Comparison of ENCODE assay signal across 32 cellular contexts in the genomic region with DNA sequence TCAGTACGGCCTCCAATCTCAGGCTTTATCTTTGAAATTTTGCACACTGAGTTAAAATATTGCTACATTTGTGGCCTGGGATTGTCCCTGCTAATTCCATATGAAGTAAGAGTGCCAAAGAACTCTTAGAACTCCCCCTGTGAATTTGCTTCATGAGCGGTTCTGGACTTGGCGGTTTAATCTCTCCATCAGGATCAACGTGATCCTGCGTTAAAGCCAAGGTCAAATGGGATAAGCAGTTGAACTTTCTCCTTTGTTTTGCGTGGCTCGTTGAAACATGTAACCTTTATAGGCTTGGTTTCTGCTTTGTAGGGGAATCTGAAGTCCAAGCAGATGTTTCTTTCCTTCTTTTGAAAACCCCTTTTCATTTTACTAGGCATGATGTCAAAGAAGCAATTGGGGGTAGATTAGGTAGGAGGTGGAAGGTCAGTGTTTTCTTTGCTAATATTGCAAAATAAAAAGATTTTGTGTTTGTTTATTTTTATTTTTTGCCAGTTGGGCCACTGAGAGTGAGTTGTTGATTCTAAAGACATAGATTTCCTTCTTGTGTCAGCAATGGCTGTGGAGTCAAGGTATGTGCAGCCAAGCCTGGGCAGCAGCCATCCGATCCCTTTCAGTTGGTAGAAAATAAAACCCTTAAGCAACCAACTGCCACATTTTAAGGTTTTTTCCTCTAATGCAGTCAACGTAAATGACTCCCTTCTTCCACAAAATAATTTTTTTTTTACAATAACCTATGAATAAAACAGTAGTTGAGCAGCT.
"Had no signal": no experiment of that assay in that cellular context is flagged by ENCODE, and none has a peak within 500 bp of the region (broad histone marks: within the 10 kb centered on the region; RNA-seq: fewer than 3 reads in every experiment).

No MANE protein-coding gene starts in this region.

- H3K4me3 ChIP-seq: prostate gland, spleen, suprapubic skin, transverse colon had no signal

- H3K27ac ChIP-seq: brain microvascular endothelial cell, neutrophil, prostate gland, spleen, suprapubic skin, transverse colon, VCaP had no signal

- DNase-seq: activated CD4-positive, alpha-beta T cell treated with anti-CD3 and anti-CD28 coated beads for 4 hours; activated CD4-positive, alpha-beta T cell treated with anti-CD3 and anti-CD28 coated beads, Interleukin-2, amount 50 U/mL, for 4 hours; activated CD8-positive, alpha-beta memory T cell treated with anti-CD3 and anti-CD28 coated beads for 24 hours; activated gamma-delta T cell; activated naive CD4-positive, alpha-beta T cell treated with anti-CD3 and anti-CD28 coated beads, Interleukin-2, amount 10 ng/mL, durations not matched to agents 7 days and 5 days; activated naive CD8-positive, alpha-beta T cell treated with anti-CD3 and anti-CD28 coated beads, Interleukin-2, amount 10 ng/mL, durations not matched to agents 7 days and 5 days; brain microvascular endothelial cell; caudate nucleus; cortex of kidney; effector memory CD8-positive, alpha-beta T cell; foreskin fibroblast; head of caudate nucleus; hypothalamus; immature natural killer cell; kidney; left colon; naive B cell; nephron progenitor cell; retina; spleen; stimulated activated naive CD4-positive, alpha-beta T cell; SW 1271; T-helper 9 cell; transverse colon had no signal

- H3K27me3 ChIP-seq: brain microvascular endothelial cell, neutrophil, spleen, suprapubic skin, transverse colon had no signal

- H3K36me3 ChIP-seq: brain microvascular endothelial cell, neutrophil, prostate gland, spleen, suprapubic skin, transverse colon had no signal

- ATAC-seq: effector memory CD8-positive, alpha-beta T cell; left colon had no signal

- H3K9me3 ChIP-seq: neutrophil, prostate gland, spleen, suprapubic skin, transverse colon had no signal

- H3K4me1 ChIP-seq: prostate gland, spleen, suprapubic skin, transverse colon had no signal

- FAIRE-seq: astrocyte, endothelial cell of umbilical vein, kidney, TTC549, urothelium cell line had no signal
